ENCODE assay signal across 9 cellular contexts in the genomic region with DNA sequence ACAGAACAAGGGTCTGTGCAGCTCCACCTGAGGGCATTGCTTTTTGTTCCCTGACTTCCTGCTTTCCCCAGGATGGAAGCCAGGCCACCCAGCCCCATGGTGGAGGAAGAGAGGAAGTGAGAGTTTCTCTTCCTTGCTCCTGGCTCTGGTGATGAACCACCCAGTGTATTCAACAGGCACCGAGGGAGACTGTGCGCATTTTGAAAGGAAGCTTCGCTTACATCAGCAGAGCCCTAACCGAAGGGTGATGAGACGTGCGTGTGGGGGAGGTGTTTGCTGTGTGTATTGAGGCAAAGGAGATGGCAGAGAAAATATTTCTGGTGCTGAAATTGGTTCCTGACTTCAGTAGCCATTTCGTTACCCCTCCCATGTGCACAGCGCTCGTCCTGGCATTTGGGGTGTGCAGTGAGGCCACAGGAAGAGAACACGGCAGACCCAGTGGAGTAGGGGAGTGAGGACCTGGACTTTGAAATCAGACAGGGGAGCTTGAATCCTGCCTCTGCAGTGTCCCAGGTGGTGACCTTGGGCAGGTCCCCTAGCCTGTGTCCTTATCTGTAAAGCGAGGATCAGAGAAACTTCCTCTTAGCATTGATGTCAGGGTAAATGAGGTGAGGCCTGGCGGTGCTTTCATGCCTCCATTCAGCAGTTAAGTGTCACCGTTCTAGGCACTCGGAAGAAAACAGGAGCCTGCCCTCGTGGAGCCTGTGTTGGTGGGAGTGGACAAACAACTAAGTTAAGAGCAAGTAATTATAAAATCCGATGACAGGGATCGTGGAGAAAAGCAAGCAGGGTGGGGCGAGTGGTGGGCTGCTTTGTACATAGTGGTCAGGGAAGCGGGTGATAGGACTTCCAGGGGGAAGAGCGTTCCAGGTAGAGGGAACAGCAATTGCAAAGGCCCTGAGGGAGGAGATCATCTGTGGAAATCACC. TPM values are rescaled to one million over a fixed set of nuclear protein-coding genes. Genes with fewer than 3 reads are reported as not detected.
A peak's percentile ranks its signal among the peaks of the same experiment; 100 is the strongest.
DNase-seq lines count a peak whose midpoint lies in the region; ATAC-seq, FAIRE-seq and TF ChIP-seq lines count a peak whose summit lies in the region.
"Had no signal": no experiment of that assay in that cellular context is flagged by ENCODE, and none has a peak within 500 bp of the region (broad histone marks: within the 10 kb centered on the region; RNA-seq: fewer than 3 reads in every experiment).

No MANE protein-coding gene starts in this region.

- 82 to 85% methylated on average over 17 to 20 of the region's 20 CpGs for WGBS in endodermal cell (ENCODE audit: insufficient coverage in 1 of 2, insufficient read length in 1 of 2), 2 experiments
- WGBS in pancreas, 2 donors = 51 to 53% methylated on average over 20 of the region's 20 CpGs

- H3K9me3 ChIP-seq in endodermal cell (ENCODE audit: control insufficient read depth, low read length) (no peaks in the 10 kb centered on the region), pancreas (no peaks in the 10 kb centered on the region), WERI-Rb-1 (ENCODE audit: severe bottlenecking) (no peaks in the 10 kb centered on the region), uterus (no peaks in the 10 kb centered on the region)

- ATAC-seq in T-cell (replicated peaks in 1 of 4) (peak; percentile 69 to 92 (median 74)), pancreas (peak; percentile 11 to 44 (median 28))

- no peaks in the 10 kb centered on the region for H3K27me3 ChIP-seq in endodermal cell (ENCODE audit: control insufficient read depth, insufficient read depth, low read length, poor library complexity, severe bottlenecking)
- H3K27me3 ChIP-seq in pancreas = no peaks in the 10 kb centered on the region
- H3K27me3 ChIP-seq in WERI-Rb-1 (ENCODE audit: insufficient read depth, low read depth, severe bottlenecking) = no peaks in the 10 kb centered on the region
- no peaks in the 10 kb centered on the region for H3K27me3 ChIP-seq in uterus

- peak; percentile 31 for TF ChIP-seq CTCF in endodermal cell (conservative IDR thresholded peaks at IDR 0.05)
- no peak for TF ChIP-seq CTCF in pancreas (IDR thresholded peaks at IDR 0.05)
- TF ChIP-seq CTCF in WERI-Rb-1 (IDR thresholded peaks at IDR 0.05; ENCODE audit: low read depth, low read length) = no peak
- no peak for TF ChIP-seq CTCF in uterus (IDR thresholded peaks at IDR 0.05)

- CTCF ChIA-PET in T-cell (lab: Charles Lee) = interaction anchor here (1.0 to 1.3 kb wide), 2 partner anchors 18 to 165 kb away, joined by 4 read pairs; no protein-coding TSS in a partner anchor

- H3K36me3 ChIP-seq in endodermal cell (ENCODE audit: control insufficient read depth, insufficient read depth, low read length) (peaks cover 11% of the 10 kb centered on the region), pancreas (peaks cover 0 to under 1% (median 0%) of the 10 kb centered on the region in 3 donors), WERI-Rb-1 (no peaks in the 10 kb centered on the region), uterus (no peaks in the 10 kb centered on the region)

- DNase-seq in GF-D8 (lab: John Stamatoyannopoulos, UW) = peak; percentile 32
- peak in 32 of 34 experiments; percentile 29 to 75 (median 56) for DNase-seq in T-cell
- DNase-seq in endodermal cell = peak; percentile 61
- peak in 2 of 6 donors; percentile 33 to 56 for DNase-seq in pancreas
- no peak for DNase-seq in WERI-Rb-1
- DNase-seq in NCI-H526 treated with DMSO at 0.1 percent for 48 hours (lab: John Stamatoyannopoulos, UW) = no peak
- no peak for DNase-seq in uterus
- DNase-seq in NCI-H2107 (lab: John Stamatoyannopoulos, UW) = no peak

- H3K36me3 Mint-ChIP-seq in T-cell = peaks cover 26% of the 10 kb centered on the region
- H3K36me3 Mint-ChIP-seq in endodermal cell (ENCODE audit: low read depth) = peaks cover 15% of the 10 kb centered on the region

- intact Hi-C loops in pancreas (cut with DNase I) (loop anchor here in 1 of 3 donors (10.0 kb wide), 1 partner anchor 83 kb away; no protein-coding TSS in a partner anchor), uterus (cut with DNase I; ENCODE audit: low total_unique reads) (no loop called here)

- no peak overlapping the region for H3K27ac ChIP-seq in endodermal cell (ENCODE audit: low read depth, low read length)
- peak overlapping the region in 3 of 4 donors; percentile 8 to 64 (median 55) for H3K27ac ChIP-seq in pancreas
- no peak overlapping the region for H3K27ac ChIP-seq in WERI-Rb-1
- H3K27ac ChIP-seq in uterus = peak overlapping the region in 1 of 2 donors; percentile 27
- H3K27ac ChIP-seq: epithelial cell of prostate had no signal

- TF ChIP-seq POLR2A in uterus (IDR thresholded peaks at IDR 0.05) = no peak

- H3K4me1 ChIP-seq in endodermal cell (ENCODE audit: control insufficient read depth, insufficient read depth, low read length) (peaks cover 30% of the 10 kb centered on the region), pancreas (peaks cover 27 to 52% (median 34%) of the 10 kb centered on the region in 3 donors), uterus (no peaks in the 10 kb centered on the region)

- POLR2A ChIA-PET in T-cell (lab: Charles Lee) = interaction anchor here (0.6 to 1.1 kb wide), 7 partner anchors 10 to 370 kb away, joined by 3 to 10 read pairs (median 7); no protein-coding TSS in a partner anchor

- peak overlapping the region; percentile 41 to 73 (median 51) for H3K4me3 Mint-ChIP-seq in T-cell
- no peak overlapping the region for H3K4me3 Mint-ChIP-seq in endodermal cell

- peaks cover 84 to 87% (median 85%) of the 10 kb centered on the region in 3 donors for H3K4me1 Mint-ChIP-seq in T-cell
- peaks cover 57% of the 10 kb centered on the region for H3K4me1 Mint-ChIP-seq in endodermal cell

- H3K4me3 ChIP-seq in endodermal cell (ENCODE audit: low read length) = peak overlapping the region; percentile 15
- no peak overlapping the region for H3K4me3 ChIP-seq in pancreas
- H3K4me3 ChIP-seq in WERI-Rb-1 (ENCODE audit: low read depth, low read length) = no peak overlapping the region
- H3K4me3 ChIP-seq in uterus = no peak overlapping the region

- H3K27me3 Mint-ChIP-seq in T-cell (no peaks in the 10 kb centered on the region), endodermal cell (ENCODE audit: insufficient read depth) (no peaks in the 10 kb centered on the region)

- no peak for FAIRE-seq in pancreas (lab: Jason Lieb, UNC)

- H3K27ac Mint-ChIP-seq in T-cell = peak overlapping the region; percentile 84 to 89
- peak overlapping the region; percentile 82 for H3K27ac Mint-ChIP-seq in endodermal cell

- peaks cover 3 to 10% (median 4%) of the 10 kb centered on the region in 3 donors for H3K9me3 Mint-ChIP-seq in T-cell
- H3K9me3 Mint-ChIP-seq in endodermal cell = no peaks in the 10 kb centered on the region

- H3K9ac ChIP-seq in endodermal cell (ENCODE audit: extremely low read depth, low read length, poor library complexity, severe bottlenecking) = no peak overlapping the region

RNA-seq across cellular contexts. Expression of gene CMIP, which starts 7.4 kb away (rescaled TPM):
- total RNA-seq in T-cell (10 to 100 TPM; 39.8 to 55.9 (median 42.6) TPM), endodermal cell (10 to 100 TPM; 64.0 to 64.7 TPM), pancreas (10 to 100 TPM; 17.7 to 37.0 (median 23.1) TPM), uterus (100 to 1,000 TPM in 1 of 4 donors, 10 to 100 TPM in 3; 16.7 to 104 (median 43.6) TPM)
- polyA plus RNA-seq in endodermal cell (2013, experiment 1 of 2) = 52.7 TPM
- polyA plus RNA-seq in endodermal cell (2013, experiment 2 of 2) = 47.8 TPM
- polyA plus RNA-seq in pancreas = 10 to 100 TPM in 1 of 2 donors, 1 to 10 TPM in 1; 9.7 to 20.2 TPM

Comparison
In these comparisons a context has a peak if more than half of its experiments do, and no peak if none do; other contexts are left out.
1. DNase-seq: peak in GF-D8 (single experiment), T-cell (32 of 34) and endodermal cell (single experiment); none in WERI-Rb-1 (single experiment), NCI-H526 treated with DMSO at 0.1 percent for 48 hours (single experiment), uterus (0 of 2) and NCI-H2107 (single experiment).
2. H3K27ac ChIP-seq: peak in pancreas (3 of 4); none in endodermal cell (single experiment) and WERI-Rb-1 (single experiment).